ENCODE assay signal across 17 cellular contexts in genomic region chr11:64035081-64035524, GRCh38. TPM values are rescaled to one million over a fixed set of nuclear protein-coding genes. Genes with fewer than 3 reads are reported as not detected.
DNase-seq lines count a peak whose midpoint lies in the region; ATAC-seq and TF ChIP-seq lines count a peak whose summit lies in the region.
"Had no signal": no experiment of that assay in that cellular context is flagged by ENCODE, and none has a peak within 500 bp of the region (broad histone marks: within the 10 kb centered on the region; RNA-seq: fewer than 3 reads in every experiment).

No MANE protein-coding gene starts in this region.

- H3K4me1 ChIP-seq in BLaER1 (peaks cover 83% of the 10 kb centered on the region), neuronal stem cell (ENCODE audit: control insufficient read depth in 2 of 2, insufficient read depth in 1 of 2, low read depth in 1 of 2, low read length in 2 of 2) (peaks cover 12 to 27% of the 10 kb centered on the region in 2 donors)

- TF ChIP-seq CTCF in HL-60 (IDR thresholded peaks at IDR 0.05; ENCODE audit: insufficient read depth, low read length) = no peak
- TF ChIP-seq CTCF in dorsolateral prefrontal cortex (IDR thresholded peaks at IDR 0.05 in 54 of 56, conservative IDR thresholded peaks at IDR 0.05 in 2 of 56; ENCODE audit: low read depth in 1 of 56, partially characterized antibody in 56 of 56) = peak in 2 of 56 donors; percentile 19 to 28

- H2AK5ac ChIP-seq in neuronal stem cell (ENCODE audit: low read depth, low read length) = peak overlapping the region; percentile 79

- ATAC-seq in GM21528 (IDR thresholded peaks at IDR 0.05; ENCODE audit: low FRiP score, unreplicated experiment) = no peak
- ATAC-seq: natural killer cell treated with Interleukin-12 subunit alpha and Interleukin-12 subunit beta and Interleukin-15 and Interleukin-18, amount 100 ng/mL, for 72 hours had no signal

- H3K9ac ChIP-seq in BLaER1 (no peak overlapping the region), neuronal stem cell (ENCODE audit: low read depth, low read length, poor library complexity) (peak overlapping the region; percentile 21)

- H2BK15ac ChIP-seq in neuronal stem cell (ENCODE audit: low read length) = peak overlapping the region; percentile 21

- H3K27ac ChIP-seq in BLaER1 = no peak overlapping the region
- H3K27ac ChIP-seq in HL-60 (replicated peaks) = no peak overlapping the region
- peak overlapping the region in 30 of 59 donors; percentile 2 to 75 (median 44) for H3K27ac ChIP-seq in dorsolateral prefrontal cortex
- H3K27ac ChIP-seq in neuronal stem cell (replicated peaks; ENCODE audit: low read length) = no peak overlapping the region

- peak overlapping the region; percentile 83 for H3K4me3 ChIP-seq in BLaER1
- peak overlapping the region; percentile 24 for H3K4me3 ChIP-seq in HL-60 (replicated peaks; ENCODE audit: insufficient read depth, low read length)
- peak overlapping the region in 56 of 59 donors; percentile 26 to 86 (median 54) for H3K4me3 ChIP-seq in dorsolateral prefrontal cortex
- H3K4me3 ChIP-seq in neuronal stem cell (ENCODE audit: low read length in 2 of 2) = peak overlapping the region; percentile 49 to 66

- H4K91ac ChIP-seq in neuronal stem cell (ENCODE audit: low read depth, low read length, poor library complexity) = no peak overlapping the region

- H3K36me3 ChIP-seq in BLaER1 (no peaks in the 10 kb centered on the region), neuronal stem cell (replicated peaks in 1 of 2; ENCODE audit: control insufficient read depth in 2 of 2, insufficient read depth in 2 of 2, low read length in 2 of 2) (no peaks in the 10 kb centered on the region)
- H3K36me3 ChIP-seq: adrenal gland, thyroid gland had no signal

- no peak overlapping the region for H2BK120ac ChIP-seq in neuronal stem cell (ENCODE audit: low read depth, low read length)

- H4K8ac ChIP-seq in neuronal stem cell (ENCODE audit: low read depth, low read length) = peak overlapping the region; percentile 48

- DNase-seq in HL-60 (ENCODE audit: low read depth in 1 of 2, low spot score in 1 of 2) = no peak
- no peak for DNase-seq in dorsolateral prefrontal cortex
- no peak for DNase-seq in neuronal stem cell (ENCODE audit: low spot score)
- DNase-seq in dedifferentiated amniotic fluid mesenchymal stem cell (ENCODE audit: extremely low spot score) = no peak
- DNase-seq in SW 1271 (lab: John Stamatoyannopoulos, UW) = no peak
- DNase-seq in HuH-7.5 (ENCODE audit: low spot score) = no peak
- DNase-seq: activated CD4-positive, alpha-beta T cell treated with anti-CD3 and anti-CD28 coated beads, Interleukin-2, amount 50 U/mL, for 48 hours; adrenal gland; DMS153; NCI-H1092; NCI-H748 treated with DMSO at 0.1 percent for 48 hours; stimulated activated CD4-positive, alpha-beta T cell treated with anti-CD3 and anti-CD28 coated beads, Interleukin-4, amount 100 ng/mL, for 24 hours had no signal

- peaks cover 79% of the 10 kb centered on the region for H4K20me1 ChIP-seq in BLaER1

- H3K9me3 ChIP-seq in BLaER1 (no peaks in the 10 kb centered on the region), neuronal stem cell (replicated peaks in 1 of 2; ENCODE audit: control insufficient read depth in 2 of 2, insufficient read depth in 1 of 2, low read depth in 1 of 2, low read length in 2 of 2) (no peaks in the 10 kb centered on the region)
- H3K9me3 ChIP-seq: adrenal gland, thyroid gland had no signal

- H2BK12ac ChIP-seq in neuronal stem cell (ENCODE audit: low read length) = peak overlapping the region; percentile 47

- no peak overlapping the region for H3K23ac ChIP-seq in neuronal stem cell (ENCODE audit: low read depth, low read length, poor library complexity)

- no CpG with 5 or more reads among the region's 17 CpGs for WGBS in neuronal stem cell (ENCODE audit: extremely low coverage in 2 of 2, insufficient read length in 2 of 2, insufficient replicate concordance in 1 of 2), 2 donors

- H2BK5ac ChIP-seq in neuronal stem cell (ENCODE audit: low read length) = peak overlapping the region; percentile 35

- peak overlapping the region; percentile 76 for H3K4ac ChIP-seq in neuronal stem cell (ENCODE audit: low read length)

- no peak overlapping the region for H2AFZ ChIP-seq in neuronal stem cell (ENCODE audit: low read length)

- no peaks in the 10 kb centered on the region for H3K79me1 ChIP-seq in neuronal stem cell (ENCODE audit: low read depth, low read length)

- H3K14ac ChIP-seq in neuronal stem cell (ENCODE audit: low read length) = no peak overlapping the region

- intact Hi-C loops in dorsolateral prefrontal cortex (cut with DNase I) = loop anchor here (2.0 to 5.0 kb wide), 2 partner anchors 33 to 34 kb away; no protein-coding TSS in a partner anchor

- peak overlapping the region; percentile 87 for H3K18ac ChIP-seq in neuronal stem cell (ENCODE audit: low read length)

- H3K27me3 ChIP-seq in BLaER1 (peaks cover 19% of the 10 kb centered on the region; the same call in 1 of the 2 replicates), HL-60 (ENCODE audit: insufficient read depth, poor library complexity, severe bottlenecking) (peaks cover 25% of the 10 kb centered on the region), dorsolateral prefrontal cortex (no peaks in the 10 kb centered on the region), neuronal stem cell (ENCODE audit: control insufficient read depth in 3 of 3, insufficient read depth in 3 of 3, low read depth in 1 of 3, low read length in 3 of 3) (peaks cover 11 to 58% (median 36%) of the 10 kb centered on the region in 3 experiments)
- H3K27me3 ChIP-seq: thyroid gland had no signal

- peak overlapping the region; percentile 97 for H3K4me2 ChIP-seq in BLaER1
- H3K4me2 ChIP-seq in neuronal stem cell (ENCODE audit: insufficient read depth, low read length, poor library complexity, severe bottlenecking) = peak overlapping the region; percentile 31

RNA-seq across cellular contexts. Expression of gene FLRT1, which starts 0.6 kb away (rescaled TPM):
- total RNA-seq in dorsolateral prefrontal cortex = 10 to 100 TPM in 101 of 120 experiments, 1 to 10 TPM in 19; 5.1 to 24.0 (median 13.6) TPM
- polyA plus RNA-seq in neuronal stem cell (2013, experiment 1 of 2) = 0.88 TPM
- polyA plus RNA-seq in neuronal stem cell (2013, experiment 2 of 2) = 0.94 TPM
- total RNA-seq: natural killer cell treated with Interleukin-12 subunit alpha and Interleukin-12 subunit beta and Interleukin-15 and Interleukin-18, amount 100 ng/mL, for 72 hours; SK-MEL-5 had no signal

RNA-seq across cellular contexts. Expression of gene OTUB1, which starts 48.9 kb away (rescaled TPM):
- 100 to 1,000 TPM in 104 of 120 experiments, 10 to 100 TPM in 16; 68.7 to 167 (median 128) TPM for total RNA-seq in dorsolateral prefrontal cortex
- 92.2 TPM for polyA plus RNA-seq in neuronal stem cell (2013, experiment 1 of 2)
- polyA plus RNA-seq in neuronal stem cell (2013, experiment 2 of 2) = 90.4 TPM

Comparison
In these comparisons a context has a peak if more than half of its experiments do, and no peak if none do; other contexts are left out.
1. H3K27ac ChIP-seq: peak in dorsolateral prefrontal cortex (30 of 59); none in BLaER1 (single experiment), HL-60 (single experiment) and neuronal stem cell (single experiment).
2. H3K4me3 ChIP-seq: peak in every context shown above with its lines; median percentile 83 in BLaER1; 58 in neuronal stem cell; 54 in dorsolateral prefrontal cortex; 24 in HL-60.